8 cellular contexts compared by ENCODE assay signal in genomic region chr1:32702599-32703478, GRCh38. TPM values are rescaled to one million over a fixed set of nuclear protein-coding genes. Genes with fewer than 3 reads are reported as not detected.
DNase-seq lines count a peak whose midpoint lies in the region; ATAC-seq and TF ChIP-seq lines count a peak whose summit lies in the region.

Gene SYNC, minus strand, starts transcription at chr1:32702770. Its CDS starts 110 bp downstream, at chr1:32702660.

- peak; percentile 60 for ATAC-seq in activated T-helper 17 cell treated with anti-CD3 and anti-CD28 coated beads, Interleukin-2, amount 50 U/mL, for 72 hours (replicated peaks)
- ATAC-seq in foreskin keratinocyte (peak; percentile 41), HG02759 (IDR thresholded peaks at IDR 0.05; ENCODE audit: unreplicated experiment) (no peak), HG02970 (IDR thresholded peaks at IDR 0.05; ENCODE audit: low FRiP score, unreplicated experiment) (no peak)
- peak; percentile 61 to 64 for ATAC-seq in natural killer cell treated with Interleukin-12 subunit alpha and Interleukin-12 subunit beta and Interleukin-15 and Interleukin-18, amount 100 ng/mL, for 72 hours

- no peaks in the 10 kb centered on the region for H3K36me3 Mint-ChIP-seq in activated T-helper 17 cell treated with anti-CD3 and anti-CD28 coated beads, Interleukin-2, amount 50 U/mL, for 72 hours (ENCODE audit: low read depth)
- H3K36me3 Mint-ChIP-seq in natural killer cell treated with Interleukin-12 subunit alpha and Interleukin-12 subunit beta and Interleukin-15 and Interleukin-18, amount 100 ng/mL, for 72 hours = no peaks in the 10 kb centered on the region

- H3K4me1 Mint-ChIP-seq in activated T-helper 17 cell treated with anti-CD3 and anti-CD28 coated beads, Interleukin-2, amount 50 U/mL, for 72 hours = peaks cover 6% of the 10 kb centered on the region
- H3K4me1 Mint-ChIP-seq in natural killer cell treated with Interleukin-12 subunit alpha and Interleukin-12 subunit beta and Interleukin-15 and Interleukin-18, amount 100 ng/mL, for 72 hours (ENCODE audit: low read depth in 2 of 2) = peaks cover 7 to 9% of the 10 kb centered on the region in 2 donors

- no peaks in the 10 kb centered on the region for H3K9me3 Mint-ChIP-seq in activated T-helper 17 cell treated with anti-CD3 and anti-CD28 coated beads, Interleukin-2, amount 50 U/mL, for 72 hours
- H3K9me3 Mint-ChIP-seq in natural killer cell treated with Interleukin-12 subunit alpha and Interleukin-12 subunit beta and Interleukin-15 and Interleukin-18, amount 100 ng/mL, for 72 hours = no peaks in the 10 kb centered on the region

- H3K27me3 ChIP-seq in foreskin keratinocyte = no peaks in the 10 kb centered on the region

- DNase-seq in AG20443 (ENCODE audit: low spot score) = peak; percentile 94
- DNase-seq in HCEC 1CT = peak; percentile 64
- DNase-seq in foreskin keratinocyte = no peak
- DNase-seq in natural killer cell treated with Interleukin-12 subunit alpha and Interleukin-12 subunit beta and Interleukin-15 and Interleukin-18, amount 100 ng/mL, for 72 hours (ENCODE audit: low spot score) = no peak
- DNase-seq in NCI-H128 (lab: John Stamatoyannopoulos, UW; ENCODE audit: unreplicated experiment) = no peak

- H3K4me1 ChIP-seq in foreskin keratinocyte = no peaks in the 10 kb centered on the region

- H3K27me3 Mint-ChIP-seq in activated T-helper 17 cell treated with anti-CD3 and anti-CD28 coated beads, Interleukin-2, amount 50 U/mL, for 72 hours = peaks cover 36% of the 10 kb centered on the region
- peaks cover 23 to 24% of the 10 kb centered on the region in 2 donors for H3K27me3 Mint-ChIP-seq in natural killer cell treated with Interleukin-12 subunit alpha and Interleukin-12 subunit beta and Interleukin-15 and Interleukin-18, amount 100 ng/mL, for 72 hours

- H3K27ac Mint-ChIP-seq in activated T-helper 17 cell treated with anti-CD3 and anti-CD28 coated beads, Interleukin-2, amount 50 U/mL, for 72 hours = no peak within 1 kb of the TSS
- no peak within 1 kb of the TSS for H3K27ac Mint-ChIP-seq in natural killer cell treated with Interleukin-12 subunit alpha and Interleukin-12 subunit beta and Interleukin-15 and Interleukin-18, amount 100 ng/mL, for 72 hours

- TF ChIP-seq CTCF in foreskin keratinocyte (conservative IDR thresholded peaks at IDR 0.05) = no peak

- no peak within 1 kb of the TSS for H3K27ac ChIP-seq in foreskin keratinocyte

- H3K4me3 Mint-ChIP-seq in activated T-helper 17 cell treated with anti-CD3 and anti-CD28 coated beads, Interleukin-2, amount 50 U/mL, for 72 hours = peak within 1 kb of the TSS; percentile 38
- peak within 1 kb of the TSS; percentile 52 for H3K4me3 Mint-ChIP-seq in natural killer cell treated with Interleukin-12 subunit alpha and Interleukin-12 subunit beta and Interleukin-15 and Interleukin-18, amount 100 ng/mL, for 72 hours

RNA-seq across cellular contexts. Expression of gene SYNC, which starts in this region (rescaled TPM):
- not detected for total RNA-seq in activated T-helper 17 cell treated with anti-CD3 and anti-CD28 coated beads, Interleukin-2, amount 50 U/mL, for 72 hours
- 4.5 and 6.6 TPM in 2 replicates for total RNA-seq in foreskin keratinocyte
- 1.6 and 2.2 TPM in 2 replicates for polyA plus RNA-seq in foreskin keratinocyte
- total RNA-seq in natural killer cell treated with Interleukin-12 subunit alpha and Interleukin-12 subunit beta and Interleukin-15 and Interleukin-18, amount 100 ng/mL, for 72 hours = not detected

Comparison
In these comparisons a context has a peak if more than half of its experiments do, and no peak if none do; other contexts are left out.
1. Peak in ATAC-seq in activated T-helper 17 cell treated with anti-CD3 and anti-CD28 coated beads, Interleukin-2, amount 50 U/mL, for 72 hours; RNA of the gene not detected or under 1 TPM.
2. Peak in ATAC-seq in natural killer cell treated with Interleukin-12 subunit alpha and Interleukin-12 subunit beta and Interleukin-15 and Interleukin-18, amount 100 ng/mL, for 72 hours; RNA of the gene not detected or under 1 TPM.
3. DNase-seq: peak in AG20443 (single experiment) and HCEC 1CT (single experiment); none in foreskin keratinocyte (0 of 2), natural killer cell treated with Interleukin-12 subunit alpha and Interleukin-12 subunit beta and Interleukin-15 and Interleukin-18, amount 100 ng/mL, for 72 hours (single experiment) and NCI-H128 (single experiment).